In genomic region chr11:57474017-57474750, GRCh38 we compare ENCODE assay signal across 1 cellular context.
TF ChIP-seq lines count a peak whose summit lies in the region.

No MANE protein-coding gene starts in this region.

TF ChIP-seq in GM12878, 131 proteins besides CTCF, POLR2A, EP300 and RAD21 (continued from another document):
- TF ChIP-seq RELB (IDR thresholded peaks at IDR 0.05; ENCODE audit: low read depth) (no peak), ZNF687 (IDR thresholded peaks at IDR 0.05) (no peak)
